ENCODE assay signal across 8 cellular contexts in genomic region chr4:6268650-6269399, GRCh38. TPM values are rescaled to one million over a fixed set of nuclear protein-coding genes. Genes with fewer than 3 reads are reported as not detected.
A peak's percentile ranks its signal among the peaks of the same experiment; 100 is the strongest.
DNase-seq lines count a peak whose midpoint lies in the region; ATAC-seq and FAIRE-seq lines count a peak whose summit lies in the region.

No MANE protein-coding gene starts in this region.

- H3K9me3 ChIP-seq in iPS-20b (ENCODE audit: insufficient read depth, low read depth, low read length) (no peaks in the 10 kb centered on the region), thymus (ENCODE audit: control insufficient read depth) (no peaks in the 10 kb centered on the region)

- peak overlapping the region; percentile 69 for H3K4me3 ChIP-seq in iPS-20b (ENCODE audit: low read length)
- H3K4me3 ChIP-seq in thymus (ENCODE audit: low read length), result peak overlapping the region; percentile 75

- 49% methylated on average over 13 of the region's 13 CpGs for WGBS in thymus

- peak in 1 of 2 donors; percentile 3 for ATAC-seq in activated T-cell treated with anti-CD3 and anti-CD28 coated beads, Interleukin-2, amount 50 U/mL, for 4 hours
- ATAC-seq in HG03469 (IDR thresholded peaks at IDR 0.05; ENCODE audit: unreplicated experiment), result no peak

- peaks cover 21% of the 10 kb centered on the region for H3K4me1 Mint-ChIP-seq in activated T-cell treated with anti-CD3 and anti-CD28 coated beads, Interleukin-2, amount 50 U/mL, for 4 hours (ENCODE audit: low read depth)
- peaks cover 27% of the 10 kb centered on the region for H3K4me1 Mint-ChIP-seq in activated CD4-positive, alpha-beta memory T cell treated with anti-CD3 and anti-CD28 coated beads, Interleukin-2, amount 10 ng/mL, durations not matched to agents 7 days and 5 days

- H3K9ac ChIP-seq in iPS-20b (ENCODE audit: low read depth, low read length), result peak overlapping the region; percentile 32; the same call in 1 of the 2 replicates

- H3K4me1 ChIP-seq in iPS-20b (ENCODE audit: insufficient read depth, low read length), result peaks cover 9% of the 10 kb centered on the region; the same call in 1 of the 2 replicates
- no peaks in the 10 kb centered on the region for H3K4me1 ChIP-seq in thymus (ENCODE audit: control insufficient read depth, insufficient read depth, low read length)

- H3K27me3 ChIP-seq in iPS-20b (ENCODE audit: insufficient read depth, low read length) (peaks cover 12% of the 10 kb centered on the region; the same call in 1 of the 2 replicates), thymus (ENCODE audit: control insufficient read depth, insufficient read depth) (peaks cover 16% of the 10 kb centered on the region)

- H3K36me3 ChIP-seq in iPS-20b (ENCODE audit: insufficient read depth, low read depth, low read length), result no peaks in the 10 kb centered on the region
- H3K36me3 ChIP-seq in thymus (ENCODE audit: control insufficient read depth, insufficient read depth), result no peaks in the 10 kb centered on the region

- POLR2A ChIA-PET in activated CD4-positive, alpha-beta memory T cell treated with anti-CD3 and anti-CD28 coated beads, Interleukin-2, amount 10 ng/mL, durations not matched to agents 7 days and 5 days (lab: Charles Lee), result interaction anchor here (1.0 to 2.2 kb wide), 5 partner anchors 7 to 68 kb away, joined by 3 to 7 read pairs (median 4); partner anchors contain the start of gene JAKMIP1

- no peaks in the 10 kb centered on the region for H3K9me3 Mint-ChIP-seq in activated T-cell treated with anti-CD3 and anti-CD28 coated beads, Interleukin-2, amount 50 U/mL, for 4 hours
- no peaks in the 10 kb centered on the region for H3K9me3 Mint-ChIP-seq in activated CD4-positive, alpha-beta memory T cell treated with anti-CD3 and anti-CD28 coated beads, Interleukin-2, amount 10 ng/mL, durations not matched to agents 7 days and 5 days

- peak overlapping the region; percentile 82 for H3K4me3 Mint-ChIP-seq in activated T-cell treated with anti-CD3 and anti-CD28 coated beads, Interleukin-2, amount 50 U/mL, for 4 hours
- H3K4me3 Mint-ChIP-seq in activated CD4-positive, alpha-beta memory T cell treated with anti-CD3 and anti-CD28 coated beads, Interleukin-2, amount 10 ng/mL, durations not matched to agents 7 days and 5 days, result peak overlapping the region; percentile 72

- peaks cover 6% of the 10 kb centered on the region for H3K27me3 Mint-ChIP-seq in activated T-cell treated with anti-CD3 and anti-CD28 coated beads, Interleukin-2, amount 50 U/mL, for 4 hours (ENCODE audit: low read depth)
- H3K27me3 Mint-ChIP-seq in activated CD4-positive, alpha-beta memory T cell treated with anti-CD3 and anti-CD28 coated beads, Interleukin-2, amount 10 ng/mL, durations not matched to agents 7 days and 5 days, result peaks cover 45% of the 10 kb centered on the region

- CTCF ChIA-PET in activated CD4-positive, alpha-beta memory T cell treated with anti-CD3 and anti-CD28 coated beads, Interleukin-2, amount 10 ng/mL, durations not matched to agents 7 days and 5 days (lab: Charles Lee), result interaction anchor here (0.9 to 15.1 kb wide), 4 partner anchors 10 to 58 kb away, joined by 3 to 229 read pairs (median 24); no protein-coding TSS in a partner anchor

- no peak overlapping the region for H3K27ac Mint-ChIP-seq in activated CD4-positive, alpha-beta memory T cell treated with anti-CD3 and anti-CD28 coated beads, Interleukin-2, amount 10 ng/mL, durations not matched to agents 7 days and 5 days

- H3K27ac ChIP-seq in iPS-20b (ENCODE audit: low read length) (no peak overlapping the region), thymus (ENCODE audit: low read depth) (no peak overlapping the region)

- no peaks in the 10 kb centered on the region for H3K36me3 Mint-ChIP-seq in activated T-cell treated with anti-CD3 and anti-CD28 coated beads, Interleukin-2, amount 50 U/mL, for 4 hours (ENCODE audit: insufficient read depth)
- H3K36me3 Mint-ChIP-seq in activated CD4-positive, alpha-beta memory T cell treated with anti-CD3 and anti-CD28 coated beads, Interleukin-2, amount 10 ng/mL, durations not matched to agents 7 days and 5 days (ENCODE audit: low read depth), result no peaks in the 10 kb centered on the region

- no peak for FAIRE-seq in urothelium cell line (lab: Jason Lieb, UNC)

- DNase-seq in activated T-cell treated with anti-CD3 and anti-CD28 coated beads, Interleukin-2, amount 50 U/mL, for 4 hours, result no peak
- DNase-seq in activated T-cell treated with anti-CD3 and anti-CD28 coated beads, Interleukin-2, amount 50 U/mL, for 1 hour, result no peak
- no peak for DNase-seq in activated CD4-positive, alpha-beta memory T cell treated with anti-CD3 and anti-CD28 coated beads, Interleukin-2, amount 10 ng/mL, durations not matched to agents 7 days and 5 days
- DNase-seq in urothelium cell line (ENCODE audit: low spot score), result no peak
- DNase-seq in stimulated activated CD4-positive, alpha-beta T cell treated with anti-CD3 and anti-CD28 coated beads, Interleukin-12 subunit alpha, Interleukin-12 subunit beta, amount 100 ng/mL, for 4 hours, result no peak

RNA-seq across cellular contexts. Expression of gene WFS1, which starts 0.8 kb away (rescaled TPM):
- total RNA-seq in activated T-cell treated with anti-CD3 and anti-CD28 coated beads, Interleukin-2, amount 50 U/mL, for 4 hours, result 1 to 10 TPM; 7.0 to 7.7 (median 7.3) TPM
- 1 to 10 TPM; 2.4 to 3.5 TPM for total RNA-seq in activated CD4-positive, alpha-beta memory T cell treated with anti-CD3 and anti-CD28 coated beads, Interleukin-2, amount 10 ng/mL, durations not matched to agents 7 days and 5 days
- polyA plus RNA-seq in thymus, result 5.1 TPM
